18 cellular contexts compared by ENCODE assay signal in the genomic region with DNA sequence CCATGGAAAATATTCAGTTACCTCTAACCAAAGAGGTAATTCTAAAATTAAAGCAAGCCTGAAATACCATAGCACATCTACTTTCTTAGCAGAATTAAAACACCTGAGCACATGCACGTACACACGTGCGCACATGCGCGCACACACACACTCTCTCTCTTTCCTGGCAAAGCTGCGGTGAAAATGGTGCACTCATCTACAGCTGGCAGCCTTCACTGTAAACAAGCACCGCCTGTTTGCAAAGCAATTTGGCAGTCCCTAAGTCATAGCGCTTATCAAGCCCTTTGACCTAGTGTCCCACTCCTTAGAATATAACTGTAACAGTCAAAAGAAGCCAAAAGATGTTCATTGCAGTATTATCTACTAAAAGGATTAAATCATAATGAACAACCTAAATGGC.
A peak's percentile ranks its signal among the peaks of the same experiment; 100 is the strongest.
DNase-seq lines count a peak whose midpoint lies in the region; ATAC-seq, FAIRE-seq and TF ChIP-seq lines count a peak whose summit lies in the region.
"Had no signal": no experiment of that assay in that cellular context is flagged by ENCODE, and none has a peak within 500 bp of the region (broad histone marks: within the 10 kb centered on the region; RNA-seq: fewer than 3 reads in every experiment).

No MANE protein-coding gene starts in this region.

- DNase-seq in HepG2 (ENCODE audit: low spot score) = no peak
- DNase-seq in NCI-H69 (lab: John Stamatoyannopoulos, UW) = peak; percentile 25
- DNase-seq in right lobe of liver = peak; percentile 62 to 81 (median 77)
- DNase-seq in NCI-H1436 (lab: John Stamatoyannopoulos, UW) = no peak
- no peak for DNase-seq in AG08396 (ENCODE audit: low spot score)
- no peak for DNase-seq in DMS79 treated with DMSO at 0.1 percent for 48 hours (lab: John Stamatoyannopoulos, UW)
- DNase-seq: ACHN; Calu3; CD8-positive, alpha-beta T cell; DMS153; EL; Karpas-422; MV-4-11; NCI-H1105 treated with DMSO at 0.1 percent for 48 hours; NCI-H1694; NCI-H2107 had no signal

- no TSS peak for BruUV-seq in HepG2 (replicated peaks; lab: Mats Ljungman, UMichigan)

- H3K27ac ChIP-seq in liver (ENCODE audit: low read depth in 1 of 2, low read length in 2 of 2) (no peak overlapping the region), HepG2 (ENCODE audit: extremely low read length, insufficient read depth, low read length) (no peak overlapping the region), right lobe of liver (no peak overlapping the region)
- H3K27ac ChIP-seq: BLaER1 treated with 17β-estradiol and CSF1 and Interleukin-3, amounts not matched to agents 10 nM and 100 nM had no signal

- TF ChIP-seq RAD21 in liver (IDR thresholded peaks at IDR 0.05) (peak in 1 of 2 donors; percentile 48), HepG2 (CRISPR knock-in tag; IDR thresholded peaks at IDR 0.05) (no peak)

- H3K27me3 ChIP-seq in liver (ENCODE audit: control insufficient read depth in 4 of 4, insufficient read depth in 4 of 4, low read length in 3 of 4) (no peaks in the 10 kb centered on the region), HepG2 (ENCODE audit: control insufficient read depth in 1 of 2, insufficient read depth in 2 of 2, low read length in 2 of 2) (no peaks in the 10 kb centered on the region), right lobe of liver (no peaks in the 10 kb centered on the region)
- H3K27me3 ChIP-seq: BLaER1 treated with 17β-estradiol and CSF1 and Interleukin-3, amounts not matched to agents 10 nM and 100 nM had no signal

- FAIRE-seq in HepG2 (lab: Jason Lieb, UNC) = no peak

- H2AFZ ChIP-seq in HepG2 (ENCODE audit: low read length) = no peak overlapping the region

- ATAC-seq in HepG2 (no peak), right lobe of liver (peak; percentile 86 to 93 (median 90))
- ATAC-seq: CD8-positive, alpha-beta T cell had no signal

- CTCF ChIA-PET in HepG2 (lab: Yijun Ruan, JAX; ENCODE audit: low intra/inter-chr PET ratio, low total read pairs) = no interaction called here

- H3K9ac ChIP-seq in liver (ENCODE audit: low read depth in 1 of 2, low read length in 2 of 2) (no peak overlapping the region), HepG2 (ENCODE audit: insufficient read depth, low read depth, low read length) (no peak overlapping the region)
- H3K9ac ChIP-seq: BLaER1 treated with 17β-estradiol and CSF1 and Interleukin-3, amounts not matched to agents 10 nM and 100 nM had no signal

- H3K9me3 ChIP-seq in liver (ENCODE audit: control insufficient read depth in 4 of 4, low read length in 3 of 4) (no peaks in the 10 kb centered on the region), HepG2 (ENCODE audit: low read length) (no peaks in the 10 kb centered on the region), right lobe of liver (no peaks in the 10 kb centered on the region)

- TF ChIP-seq EP300 in HepG2 (IDR thresholded peaks at IDR 0.05; ENCODE audit: low read depth in 2 of 2, low read length in 2 of 2) (no peak), HepG2 (CRISPR knock-in tag; IDR thresholded peaks at IDR 0.05; ENCODE audit: borderline replicate concordance) (no peak)

- in situ Hi-C loops in HepG2 (cut with HindIII; ENCODE audit: extremely low pct_ligation_motif_present, low pct_unique_long_range_greater_than_20kb) = no loop called here

- TF ChIP-seq CTCF in liver (IDR thresholded peaks at IDR 0.05; ENCODE audit: low read depth, low read length, missing input control) = no peak
- TF ChIP-seq CTCF in HepG2 (CRISPR knock-in tag; IDR thresholded peaks at IDR 0.05) = no peak
- TF ChIP-seq CTCF in right lobe of liver (IDR thresholded peaks at IDR 0.05) = no peak

- intact Hi-C loops in HepG2 (cut with micrococcal nuclease; ENCODE audit: unreplicated experiment) (no loop called here), right lobe of liver (cut with DNase I) (no loop called here)

- no peak for TF ChIP-seq POLR2A in HepG2 (IDR thresholded peaks at IDR 0.05; ENCODE audit: insufficient read depth in 1 of 2, low read depth in 2 of 2, low read length in 2 of 2)
- TF ChIP-seq POLR2A in right lobe of liver (IDR thresholded peaks at IDR 0.05) = no peak

- H3K4me3 ChIP-seq in liver (ENCODE audit: low read depth in 1 of 3, low read length in 3 of 3) (no peak overlapping the region), HepG2 (replicated peaks in 1 of 3; ENCODE audit: insufficient read depth in 1 of 3, low read depth in 2 of 3, low read length in 3 of 3) (no peak overlapping the region), right lobe of liver (no peak overlapping the region)
- H3K4me3 ChIP-seq: BLaER1 treated with 17β-estradiol and CSF1 and Interleukin-3, amounts not matched to agents 10 nM and 100 nM had no signal

- POLR2A ChIA-PET in HepG2 (lab: Yijun Ruan, JAX) = no interaction called here

- peaks cover 0 to 6% (median 0%) of the 10 kb centered on the region in 4 donors for H3K36me3 ChIP-seq in liver (ENCODE audit: control insufficient read depth in 4 of 4, insufficient read depth in 3 of 4, low read depth in 1 of 4, low read length in 3 of 4)
- peaks cover 4 to 42% of the 10 kb centered on the region in 2 experiments; a peak in 4 of 5 replicates for H3K36me3 ChIP-seq in HepG2 (replicated peaks in 1 of 2; ENCODE audit: control insufficient read depth in 1 of 2, insufficient read depth in 2 of 2, low read length in 2 of 2)
- H3K36me3 ChIP-seq in right lobe of liver = no peaks in the 10 kb centered on the region

- H3K79me2 ChIP-seq in HepG2 (ENCODE audit: insufficient read depth, low read length) = no peaks in the 10 kb centered on the region

- H3K4me2 ChIP-seq in HepG2 (ENCODE audit: low read depth, low read length) = no peak overlapping the region
- H3K4me2 ChIP-seq: BLaER1 treated with 17β-estradiol and CSF1 and Interleukin-3, amounts not matched to agents 10 nM and 100 nM had no signal

- H3K4me1 ChIP-seq in liver (ENCODE audit: control insufficient read depth in 4 of 4, insufficient read depth in 4 of 4, low read length in 3 of 4) (peaks cover 0 to 4% (median 0%) of the 10 kb centered on the region in 4 donors), HepG2 (ENCODE audit: insufficient read depth, low read length) (no peaks in the 10 kb centered on the region), right lobe of liver (peaks cover 0 to 10% (median 0%) of the 10 kb centered on the region in 4 donors)

- 32% methylated on average over 8 of the region's 8 CpGs for WGBS in liver
- WGBS in HepG2 (ENCODE audit: low lambda C conversion rate) = 97% methylated on average over 8 of the region's 8 CpGs
- WGBS in right lobe of liver (ENCODE audit: insufficient coverage, low coverage, low lambda C conversion rate, missing lambda C conversion rate) = 63% methylated on average over 8 of the region's 8 CpGs

- H4K20me1 ChIP-seq in HepG2 (ENCODE audit: insufficient read depth, low read length) = no peaks in the 10 kb centered on the region

TF ChIP-seq in liver, 16 proteins besides CTCF, POLR2A, EP300 and RAD21 (continues in another document):
- TF ChIP-seq, protein P1, sequence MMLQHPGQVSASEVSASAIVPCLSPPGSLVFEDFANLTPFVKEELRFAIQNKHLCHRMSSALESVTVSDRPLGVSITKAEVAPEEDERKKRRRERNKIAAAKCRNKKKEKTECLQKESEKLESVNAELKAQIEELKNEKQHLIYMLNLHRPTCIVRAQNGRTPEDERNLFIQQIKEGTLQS (IDR thresholded peaks at IDR 0.05) = no peak
- peak in 1 of 2 donors; percentile 11 for TF ChIP-seq GABPA (IDR thresholded peaks at IDR 0.05 in 1 of 2, conservative IDR thresholded peaks at IDR 0.05 in 1 of 2)
- TF ChIP-seq NR2F2 (IDR thresholded peaks at IDR 0.05) = peak; percentile 36
- TF ChIP-seq HNF4A (conservative IDR thresholded peaks at IDR 0.05) = peak; percentile 57 to 73
- peak; percentile 92 for TF ChIP-seq FOXA1 (IDR thresholded peaks at IDR 0.05)
- TF ChIP-seq, protein P2, sequence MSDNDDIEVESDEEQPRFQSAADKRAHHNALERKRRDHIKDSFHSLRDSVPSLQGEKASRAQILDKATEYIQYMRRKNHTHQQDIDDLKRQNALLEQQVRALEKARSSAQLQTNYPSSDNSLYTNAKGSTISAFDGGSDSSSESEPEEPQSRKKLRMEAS (IDR thresholded peaks at IDR 0.05) = peak; percentile 98
- TF ChIP-seq YY1 (IDR thresholded peaks at IDR 0.05) = peak; percentile 86
- peak; percentile 76 to 87 for TF ChIP-seq RXRA (IDR thresholded peaks at IDR 0.05)
- peak; percentile 92 for TF ChIP-seq FOXA2 (IDR thresholded peaks at IDR 0.05)
- TF ChIP-seq SP1 (IDR thresholded peaks at IDR 0.05) = peak; percentile 54
- no peak for TF ChIP-seq HNF4G (IDR thresholded peaks at IDR 0.05)
- peak in 1 of 2 donors; percentile 50 for TF ChIP-seq EGR1 (IDR thresholded peaks at IDR 0.05; ENCODE audit: low read depth in 2 of 2)
- TF ChIP-seq JUND (IDR thresholded peaks at IDR 0.05) = peak in 1 of 2 donors; percentile 72
- no peak for TF ChIP-seq TAF1 (conservative IDR thresholded peaks at IDR 0.05)

TF ChIP-seq in HepG2, 621 proteins besides CTCF, POLR2A, EP300 and RAD21 (continues in another document):
- no peak for TF ChIP-seq RAD51 (IDR thresholded peaks at IDR 0.05; ENCODE audit: borderline replicate concordance)
- TF ChIP-seq ZNF775 (CRISPR knock-in tag; IDR thresholded peaks at IDR 0.05; ENCODE audit: borderline replicate concordance) = no peak
- TF ChIP-seq TCF7 (IDR thresholded peaks at IDR 0.05; ENCODE audit: low read depth) = no peak
- TF ChIP-seq, protein P3, sequence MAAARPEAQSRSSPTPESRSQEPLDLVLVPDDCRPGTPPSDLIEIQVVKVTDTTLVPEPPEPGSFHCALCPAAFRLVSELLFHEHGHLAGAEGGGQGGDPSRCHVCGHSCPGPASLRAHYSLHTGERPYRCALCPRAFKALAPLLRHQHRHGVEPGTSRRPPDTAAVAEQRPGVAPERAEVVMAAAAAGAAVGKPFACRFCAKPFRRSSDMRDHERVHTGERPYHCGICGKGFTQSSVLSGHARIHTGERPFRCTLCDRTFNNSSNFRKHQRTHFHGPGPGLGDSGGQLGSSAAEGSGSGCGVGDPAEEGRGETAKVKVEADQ (CRISPR knock-in tag; IDR thresholded peaks at IDR 0.05; ENCODE audit: borderline replicate concordance) = no peak
- no peak for TF ChIP-seq IRF2 (CRISPR knock-in tag; IDR thresholded peaks at IDR 0.05)
- no peak for TF ChIP-seq ZBTB3 (CRISPR knock-in tag; IDR thresholded peaks at IDR 0.05; ENCODE audit: borderline replicate concordance, low read depth)

Comparison
In these comparisons a context has a peak if more than half of its experiments do, and no peak if none do; other contexts are left out.
1. DNase-seq: peak in NCI-H69 (single experiment) and right lobe of liver (3 of 3); none in HepG2 (single experiment), NCI-H1436 (single experiment), AG08396 (single experiment) and DMS79 treated with DMSO at 0.1 percent for 48 hours (single experiment).